12 cellular contexts compared by ENCODE assay signal in genomic region chr2:20164061-20164733, GRCh38.
DNase-seq lines count a peak whose midpoint lies in the region; ATAC-seq, FAIRE-seq and TF ChIP-seq lines count a peak whose summit lies in the region.
"Had no signal": no experiment of that assay in that cellular context is flagged by ENCODE, and none has a peak within 500 bp of the region (broad histone marks: within the 10 kb centered on the region; RNA-seq: fewer than 3 reads in every experiment).

No MANE protein-coding gene starts in this region.

- H3K4me3 ChIP-seq in PC-3 (ENCODE audit: low read length), result no peak overlapping the region
- H3K4me3 ChIP-seq: tibial artery had no signal

- H3K27ac ChIP-seq in PC-3 (ENCODE audit: low read length), result no peak overlapping the region
- H3K27ac ChIP-seq: tibial artery had no signal

- TF ChIP-seq CTCF in CD14-positive monocyte (IDR thresholded peaks at IDR 0.05) (no peak), PC-3 (conservative IDR thresholded peaks at IDR 0.05; ENCODE audit: low read depth, low read length) (no peak)

- no peak overlapping the region for H3K9ac ChIP-seq in PC-3 (ENCODE audit: low read length)

- H3K4me1 Mint-ChIP-seq in CD14-positive monocyte (no peaks in the 10 kb centered on the region), T-helper 17 cell (no peaks in the 10 kb centered on the region)
- H3K4me1 Mint-ChIP-seq: activated CD4-positive, alpha-beta memory T cell treated with anti-CD3 and anti-CD28 coated beads, Interleukin-2, amount 10 ng/mL, durations not matched to agents 7 days and 5 days; memory B cell had no signal

- POLR2A ChIA-PET in PC-3 (lab: Charles Lee; ENCODE audit: unreplicated experiment), result no interaction called here

- no peaks in the 10 kb centered on the region for H3F3A ChIP-seq in PC-3 (ENCODE audit: low read length, unreplicated experiment)

- H3K79me2 ChIP-seq in PC-3 (ENCODE audit: low read length), result no peaks in the 10 kb centered on the region

- BruUV-seq in PC-3 (replicated peaks; lab: Mats Ljungman, UMichigan), result no TSS peak

- no peaks in the 10 kb centered on the region for H4K20me1 ChIP-seq in PC-3 (ENCODE audit: low read length)

- DNase-seq in CD14-positive monocyte (ENCODE audit: low spot score) (peak; percentile 29), G401 (ENCODE audit: low spot score) (peak; percentile 4), PC-3 (peak; percentile 22), iPS-NIHi11 (ENCODE audit: low spot score) (peak; percentile 48), putamen (ENCODE audit: low spot score) (no peak), GM12891 (ENCODE audit: insufficient read length, low spot score) (no peak), T-helper 17 cell (no peak)
- DNase-seq: activated CD4-positive, alpha-beta memory T cell treated with anti-CD3 and anti-CD28 coated beads, Interleukin-2, amount 10 ng/mL, durations not matched to agents 7 days and 5 days; hypothalamus; NCI-H226 had no signal

- H3K4me3 Mint-ChIP-seq in CD14-positive monocyte, result no peak overlapping the region
- no peak overlapping the region for H3K4me3 Mint-ChIP-seq in T-helper 17 cell
- H3K4me3 Mint-ChIP-seq: activated CD4-positive, alpha-beta memory T cell treated with anti-CD3 and anti-CD28 coated beads, Interleukin-2, amount 10 ng/mL, durations not matched to agents 7 days and 5 days; memory B cell had no signal

- H3K36me3 Mint-ChIP-seq in CD14-positive monocyte (no peaks in the 10 kb centered on the region), T-helper 17 cell (ENCODE audit: low read depth) (no peaks in the 10 kb centered on the region)
- H3K36me3 Mint-ChIP-seq: memory B cell had no signal

- intact Hi-C loops in CD14-positive monocyte (cut with micrococcal nuclease) (no loop called here), PC-3 (cut with micrococcal nuclease) (no loop called here)

- peaks cover 0 to 2% (median 0%) of the 10 kb centered on the region in 7 donors for H3K9me3 Mint-ChIP-seq in CD14-positive monocyte
- H3K9me3 Mint-ChIP-seq: activated CD4-positive, alpha-beta memory T cell treated with anti-CD3 and anti-CD28 coated beads, Interleukin-2, amount 10 ng/mL, durations not matched to agents 7 days and 5 days had no signal

- H3K27me3 Mint-ChIP-seq in CD14-positive monocyte (ENCODE audit: low read depth in 3 of 3) (peaks cover 0 to 5% (median 2%) of the 10 kb centered on the region in 3 donors), T-helper 17 cell (peaks cover 22% of the 10 kb centered on the region)

- H3K9me3 ChIP-seq in PC-3 (ENCODE audit: low read length), result no peaks in the 10 kb centered on the region
- H3K9me3 ChIP-seq in T-helper 17 cell (ENCODE audit: control insufficient read depth, low read length, poor library complexity, severe bottlenecking), result no peaks in the 10 kb centered on the region
- H3K9me3 ChIP-seq: tibial artery had no signal

- no peaks in the 10 kb centered on the region for H3K36me3 ChIP-seq in PC-3 (ENCODE audit: low read depth, low read length)
- H3K36me3 ChIP-seq: tibial artery had no signal

- ATAC-seq in PC-3 (no peak), T-helper 17 cell (no peak)

- in situ Hi-C loops in G401 (cut with HindIII; ENCODE audit: low sequenced_read_pairs), result no loop called here

- H3K9me2 ChIP-seq in PC-3 (replicated peaks; ENCODE audit: low read length), result no peaks in the 10 kb centered on the region

- CTCF ChIA-PET in PC-3 (lab: Charles Lee), result no interaction called here

- no peak for FAIRE-seq in GM12891 (lab: Jason Lieb, UNC)

- H3K27me3 ChIP-seq in PC-3 (ENCODE audit: low read length), result no peaks in the 10 kb centered on the region

- no peak for TF ChIP-seq POLR2A in GM12891 (IDR thresholded peaks at IDR 0.05; ENCODE audit: low read depth, low read length)

- H3K27ac Mint-ChIP-seq in CD14-positive monocyte, result peak overlapping the region in 2 of 7 donors; percentile 19 to 47
- no peak overlapping the region for H3K27ac Mint-ChIP-seq in T-helper 17 cell
- H3K27ac Mint-ChIP-seq: activated CD4-positive, alpha-beta memory T cell treated with anti-CD3 and anti-CD28 coated beads, Interleukin-2, amount 10 ng/mL, durations not matched to agents 7 days and 5 days; memory B cell had no signal

- peaks cover 36% of the 10 kb centered on the region for H3K4me1 ChIP-seq in PC-3 (ENCODE audit: insufficient read depth, low read length)
- H3K4me1 ChIP-seq: tibial artery had no signal

- no peak overlapping the region for H3K4me2 ChIP-seq in PC-3 (ENCODE audit: low read length)

- no peak overlapping the region for H2AFZ ChIP-seq in PC-3 (ENCODE audit: low read length)

TF ChIP-seq in GM12891, 5 proteins besides CTCF, POLR2A, EP300 and RAD21:
- TF ChIP-seq POLR2AphosphoS5 (IDR thresholded peaks at IDR 0.05; ENCODE audit: low read depth, low read length) (no peak), TAF1 (IDR thresholded peaks at IDR 0.05; ENCODE audit: low read depth, low read length) (no peak), SPI1 (IDR thresholded peaks at IDR 0.05; ENCODE audit: low read depth, low read length) (no peak), PAX5 (IDR thresholded peaks at IDR 0.05; ENCODE audit: insufficient read depth, low read length, severe bottlenecking) (no peak), POU2F2 (IDR thresholded peaks at IDR 0.05; ENCODE audit: low read depth, low read length) (no peak)

Comparison
In these comparisons a context has a peak if more than half of its experiments do, and no peak if none do; other contexts are left out.
1. DNase-seq: peak in CD14-positive monocyte (single experiment), G401 (single experiment), PC-3 (single experiment) and iPS-NIHi11 (single experiment); none in putamen (single experiment), GM12891 (single experiment) and T-helper 17 cell (0 of 3).